Comparison of ENCODE assay signal across 1 cellular context in the genomic region with DNA sequence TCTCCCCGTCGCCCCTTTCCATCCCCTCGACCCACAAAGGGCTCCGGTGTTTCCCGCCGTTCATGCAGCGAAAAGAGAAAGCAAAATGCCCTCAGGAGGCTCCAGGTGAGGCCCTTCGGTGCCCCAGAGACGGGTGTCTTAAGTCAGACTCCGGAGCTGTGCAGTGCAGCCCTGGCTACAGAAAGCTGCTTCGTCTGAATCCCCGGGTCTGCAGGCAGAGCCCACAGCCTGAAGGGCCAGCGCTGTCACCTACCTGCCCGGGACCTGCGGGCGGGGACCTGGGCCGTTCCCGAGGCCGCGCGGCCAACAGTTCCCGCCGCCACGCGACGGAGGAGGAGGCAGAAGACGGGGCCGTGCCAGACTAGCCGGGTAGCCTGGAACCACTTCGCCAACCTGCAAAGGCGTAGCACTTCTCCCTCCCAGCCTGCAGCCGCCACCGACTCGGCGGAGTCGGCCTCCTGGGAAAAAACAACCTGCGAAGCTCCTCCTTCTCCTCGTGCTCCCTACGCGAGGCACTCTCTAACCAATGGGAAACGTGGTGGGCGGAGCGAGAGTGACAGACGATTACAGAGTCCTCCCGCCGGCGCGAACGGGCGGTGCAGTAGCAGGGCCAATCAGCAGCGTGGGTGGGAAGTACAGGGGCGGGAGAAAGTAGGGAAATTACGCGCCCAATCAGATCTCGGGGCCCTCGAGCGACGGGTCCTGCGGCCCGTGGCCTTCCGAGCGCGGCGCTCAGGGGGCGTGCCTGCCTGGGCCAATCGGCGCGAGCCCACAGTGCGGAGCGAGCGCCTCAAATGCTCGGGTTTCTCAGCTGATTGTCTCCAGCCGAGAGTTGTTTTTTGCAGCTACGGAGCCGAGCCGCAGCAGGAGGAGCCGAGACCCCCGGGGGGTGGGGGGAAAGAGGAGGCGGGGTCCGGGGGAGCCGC.
TF ChIP-seq lines count a peak whose summit lies in the region.

A gene with protein sequence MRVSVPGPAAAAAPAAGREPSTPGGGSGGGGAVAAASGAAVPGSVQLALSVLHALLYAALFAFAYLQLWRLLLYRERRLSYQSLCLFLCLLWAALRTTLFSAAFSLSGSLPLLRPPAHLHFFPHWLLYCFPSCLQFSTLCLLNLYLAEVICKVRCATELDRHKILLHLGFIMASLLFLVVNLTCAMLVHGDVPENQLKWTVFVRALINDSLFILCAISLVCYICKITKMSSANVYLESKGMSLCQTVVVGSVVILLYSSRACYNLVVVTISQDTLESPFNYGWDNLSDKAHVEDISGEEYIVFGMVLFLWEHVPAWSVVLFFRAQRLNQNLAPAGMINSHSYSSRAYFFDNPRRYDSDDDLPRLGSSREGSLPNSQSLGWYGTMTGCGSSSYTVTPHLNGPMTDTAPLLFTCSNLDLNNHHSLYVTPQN (plus strand): TSS at position 774 of the 926 bp plus-strand sequence. CDS start 312 bp downstream, outside the sequence.
A gene with protein sequence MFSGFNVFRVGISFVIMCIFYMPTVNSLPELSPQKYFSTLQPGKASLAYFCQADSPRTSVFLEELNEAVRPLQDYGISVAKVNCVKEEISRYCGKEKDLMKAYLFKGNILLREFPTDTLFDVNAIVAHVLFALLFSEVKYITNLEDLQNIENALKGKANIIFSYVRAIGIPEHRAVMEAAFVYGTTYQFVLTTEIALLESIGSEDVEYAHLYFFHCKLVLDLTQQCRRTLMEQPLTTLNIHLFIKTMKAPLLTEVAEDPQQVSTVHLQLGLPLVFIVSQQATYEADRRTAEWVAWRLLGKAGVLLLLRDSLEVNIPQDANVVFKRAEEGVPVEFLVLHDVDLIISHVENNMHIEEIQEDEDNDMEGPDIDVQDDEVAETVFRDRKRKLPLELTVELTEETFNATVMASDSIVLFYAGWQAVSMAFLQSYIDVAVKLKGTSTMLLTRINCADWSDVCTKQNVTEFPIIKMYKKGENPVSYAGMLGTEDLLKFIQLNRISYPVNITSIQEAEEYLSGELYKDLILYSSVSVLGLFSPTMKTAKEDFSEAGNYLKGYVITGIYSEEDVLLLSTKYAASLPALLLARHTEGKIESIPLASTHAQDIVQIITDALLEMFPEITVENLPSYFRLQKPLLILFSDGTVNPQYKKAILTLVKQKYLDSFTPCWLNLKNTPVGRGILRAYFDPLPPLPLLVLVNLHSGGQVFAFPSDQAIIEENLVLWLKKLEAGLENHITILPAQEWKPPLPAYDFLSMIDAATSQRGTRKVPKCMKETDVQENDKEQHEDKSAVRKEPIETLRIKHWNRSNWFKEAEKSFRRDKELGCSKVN (minus strand): TSS at position 443 of the 926 bp plus-strand sequence. CDS start 8,948 bp downstream, outside the sequence.

TF ChIP-seq in WTC11, 78 proteins besides CTCF, POLR2A, EP300 and RAD21 (continued from another document and continues in another):
- TF ChIP-seq, protein P1, sequence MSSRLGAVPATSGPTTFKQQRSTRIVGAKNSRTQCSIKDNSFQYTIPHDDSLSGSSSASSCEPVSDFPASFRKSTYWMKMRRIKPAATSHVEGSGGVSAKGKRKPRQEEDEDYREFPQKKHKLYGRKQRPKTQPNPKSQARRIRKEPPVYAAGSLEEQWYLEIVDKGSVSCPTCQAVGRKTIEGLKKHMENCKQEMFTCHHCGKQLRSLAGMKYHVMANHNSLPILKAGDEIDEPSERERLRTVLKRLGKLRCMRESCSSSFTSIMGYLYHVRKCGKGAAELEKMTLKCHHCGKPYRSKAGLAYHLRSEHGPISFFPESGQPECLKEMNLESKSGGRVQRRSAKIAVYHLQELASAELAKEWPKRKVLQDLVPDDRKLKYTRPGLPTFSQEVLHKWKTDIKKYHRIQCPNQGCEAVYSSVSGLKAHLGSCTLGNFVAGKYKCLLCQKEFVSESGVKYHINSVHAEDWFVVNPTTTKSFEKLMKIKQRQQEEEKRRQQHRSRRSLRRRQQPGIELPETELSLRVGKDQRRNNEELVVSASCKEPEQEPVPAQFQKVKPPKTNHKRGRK (CRISPR knock-in tag; IDR thresholded peaks at IDR 0.05; ENCODE audit: borderline replicate concordance): no peak
- TF ChIP-seq, protein P2, sequence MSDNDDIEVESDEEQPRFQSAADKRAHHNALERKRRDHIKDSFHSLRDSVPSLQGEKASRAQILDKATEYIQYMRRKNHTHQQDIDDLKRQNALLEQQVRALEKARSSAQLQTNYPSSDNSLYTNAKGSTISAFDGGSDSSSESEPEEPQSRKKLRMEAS (CRISPR knock-in tag; IDR thresholded peaks at IDR 0.05): peak; percentile 87; the same call in 1 of the 2 replicates
- TF ChIP-seq GTF2I (CRISPR knock-in tag; conservative IDR thresholded peaks at IDR 0.05) (no peak), HMGA2 (CRISPR knock-in tag; IDR thresholded peaks at IDR 0.05) (no peak), SMAD3 (CRISPR knock-in tag; IDR thresholded peaks at IDR 0.05; ENCODE audit: borderline replicate concordance) (peak; percentile 83), CREM (CRISPR knock-in tag; IDR thresholded peaks at IDR 0.05) (peak; percentile 77; the same call in 1 of the 2 replicates), TP53 (CRISPR knock-in tag; IDR thresholded peaks at IDR 0.05) (no peak), JAZF1 (CRISPR knock-in tag; IDR thresholded peaks at IDR 0.05) (no peak), MXD4 (CRISPR knock-in tag; IDR thresholded peaks at IDR 0.05; ENCODE audit: borderline replicate concordance) (no peak), IRF2 (CRISPR knock-in tag; IDR thresholded peaks at IDR 0.05; ENCODE audit: borderline replicate concordance, low read depth) (no peak), SP1 (CRISPR knock-in tag; conservative IDR thresholded peaks at IDR 0.05) (peak; percentile 68; the same call in 1 of the 2 replicates), ZNF263 (CRISPR knock-in tag; IDR thresholded peaks at IDR 0.05; ENCODE audit: low read depth) (no peak; the same call in 1 of the 2 replicates), ZNF396 (CRISPR knock-in tag; IDR thresholded peaks at IDR 0.05; ENCODE audit: borderline replicate concordance) (no peak), GABPB1 (CRISPR knock-in tag; IDR thresholded peaks at IDR 0.05) (0 out of 2 replicates have a peak, but pooled peaks have one; percentile 50), TEAD1 (CRISPR knock-in tag; IDR thresholded peaks at IDR 0.05) (no peak), ZNF138 (CRISPR knock-in tag; conservative IDR thresholded peaks at IDR 0.05) (no peak), ETV6 (CRISPR knock-in tag; IDR thresholded peaks at IDR 0.05) (peak; percentile 67; the same call in 1 of the 2 replicates), FOXK1 (CRISPR knock-in tag; IDR thresholded peaks at IDR 0.05) (no peak; the same call in 1 of the 2 replicates), ZNF121 (CRISPR knock-in tag; IDR thresholded peaks at IDR 0.05) (no peak)
- TF ChIP-seq, protein P3, sequence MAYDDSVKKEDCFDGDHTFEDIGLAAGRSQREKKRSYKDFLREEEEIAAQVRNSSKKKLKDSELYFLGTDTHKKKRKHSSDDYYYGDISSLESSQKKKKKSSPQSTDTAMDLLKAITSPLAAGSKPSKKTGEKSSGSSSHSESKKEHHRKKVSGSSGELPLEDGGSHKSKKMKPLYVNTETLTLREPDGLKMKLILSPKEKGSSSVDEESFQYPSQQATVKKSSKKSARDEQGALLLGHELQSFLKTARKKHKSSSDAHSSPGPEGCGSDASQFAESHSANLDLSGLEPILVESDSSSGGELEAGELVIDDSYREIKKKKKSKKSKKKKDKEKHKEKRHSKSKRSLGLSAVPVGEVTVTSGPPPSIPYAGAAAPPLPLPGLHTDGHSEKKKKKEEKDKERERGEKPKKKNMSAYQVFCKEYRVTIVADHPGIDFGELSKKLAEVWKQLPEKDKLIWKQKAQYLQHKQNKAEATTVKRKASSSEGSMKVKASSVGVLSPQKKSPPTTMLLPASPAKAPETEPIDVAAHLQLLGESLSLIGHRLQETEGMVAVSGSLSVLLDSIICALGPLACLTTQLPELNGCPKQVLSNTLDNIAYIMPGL (CRISPR knock-in tag; IDR thresholded peaks at IDR 0.05): 0 out of 2 replicates have a peak, but pooled peaks have one; percentile 38
- TF ChIP-seq, protein P4, sequence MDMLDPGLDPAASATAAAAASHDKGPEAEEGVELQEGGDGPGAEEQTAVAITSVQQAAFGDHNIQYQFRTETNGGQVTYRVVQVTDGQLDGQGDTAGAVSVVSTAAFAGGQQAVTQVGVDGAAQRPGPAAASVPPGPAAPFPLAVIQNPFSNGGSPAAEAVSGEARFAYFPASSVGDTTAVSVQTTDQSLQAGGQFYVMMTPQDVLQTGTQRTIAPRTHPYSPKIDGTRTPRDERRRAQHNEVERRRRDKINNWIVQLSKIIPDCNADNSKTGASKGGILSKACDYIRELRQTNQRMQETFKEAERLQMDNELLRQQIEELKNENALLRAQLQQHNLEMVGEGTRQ (CRISPR knock-in tag; IDR thresholded peaks at IDR 0.05): peak; percentile 62
- TF ChIP-seq, protein P5, sequence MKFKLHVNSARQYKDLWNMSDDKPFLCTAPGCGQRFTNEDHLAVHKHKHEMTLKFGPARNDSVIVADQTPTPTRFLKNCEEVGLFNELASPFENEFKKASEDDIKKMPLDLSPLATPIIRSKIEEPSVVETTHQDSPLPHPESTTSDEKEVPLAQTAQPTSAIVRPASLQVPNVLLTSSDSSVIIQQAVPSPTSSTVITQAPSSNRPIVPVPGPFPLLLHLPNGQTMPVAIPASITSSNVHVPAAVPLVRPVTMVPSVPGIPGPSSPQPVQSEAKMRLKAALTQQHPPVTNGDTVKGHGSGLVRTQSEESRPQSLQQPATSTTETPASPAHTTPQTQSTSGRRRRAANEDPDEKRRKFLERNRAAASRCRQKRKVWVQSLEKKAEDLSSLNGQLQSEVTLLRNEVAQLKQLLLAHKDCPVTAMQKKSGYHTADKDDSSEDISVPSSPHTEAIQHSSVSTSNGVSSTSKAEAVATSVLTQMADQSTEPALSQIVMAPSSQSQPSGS (CRISPR knock-in tag; IDR thresholded peaks at IDR 0.05; ENCODE audit: borderline replicate concordance, low read depth): no peak
- TF ChIP-seq, protein P6, sequence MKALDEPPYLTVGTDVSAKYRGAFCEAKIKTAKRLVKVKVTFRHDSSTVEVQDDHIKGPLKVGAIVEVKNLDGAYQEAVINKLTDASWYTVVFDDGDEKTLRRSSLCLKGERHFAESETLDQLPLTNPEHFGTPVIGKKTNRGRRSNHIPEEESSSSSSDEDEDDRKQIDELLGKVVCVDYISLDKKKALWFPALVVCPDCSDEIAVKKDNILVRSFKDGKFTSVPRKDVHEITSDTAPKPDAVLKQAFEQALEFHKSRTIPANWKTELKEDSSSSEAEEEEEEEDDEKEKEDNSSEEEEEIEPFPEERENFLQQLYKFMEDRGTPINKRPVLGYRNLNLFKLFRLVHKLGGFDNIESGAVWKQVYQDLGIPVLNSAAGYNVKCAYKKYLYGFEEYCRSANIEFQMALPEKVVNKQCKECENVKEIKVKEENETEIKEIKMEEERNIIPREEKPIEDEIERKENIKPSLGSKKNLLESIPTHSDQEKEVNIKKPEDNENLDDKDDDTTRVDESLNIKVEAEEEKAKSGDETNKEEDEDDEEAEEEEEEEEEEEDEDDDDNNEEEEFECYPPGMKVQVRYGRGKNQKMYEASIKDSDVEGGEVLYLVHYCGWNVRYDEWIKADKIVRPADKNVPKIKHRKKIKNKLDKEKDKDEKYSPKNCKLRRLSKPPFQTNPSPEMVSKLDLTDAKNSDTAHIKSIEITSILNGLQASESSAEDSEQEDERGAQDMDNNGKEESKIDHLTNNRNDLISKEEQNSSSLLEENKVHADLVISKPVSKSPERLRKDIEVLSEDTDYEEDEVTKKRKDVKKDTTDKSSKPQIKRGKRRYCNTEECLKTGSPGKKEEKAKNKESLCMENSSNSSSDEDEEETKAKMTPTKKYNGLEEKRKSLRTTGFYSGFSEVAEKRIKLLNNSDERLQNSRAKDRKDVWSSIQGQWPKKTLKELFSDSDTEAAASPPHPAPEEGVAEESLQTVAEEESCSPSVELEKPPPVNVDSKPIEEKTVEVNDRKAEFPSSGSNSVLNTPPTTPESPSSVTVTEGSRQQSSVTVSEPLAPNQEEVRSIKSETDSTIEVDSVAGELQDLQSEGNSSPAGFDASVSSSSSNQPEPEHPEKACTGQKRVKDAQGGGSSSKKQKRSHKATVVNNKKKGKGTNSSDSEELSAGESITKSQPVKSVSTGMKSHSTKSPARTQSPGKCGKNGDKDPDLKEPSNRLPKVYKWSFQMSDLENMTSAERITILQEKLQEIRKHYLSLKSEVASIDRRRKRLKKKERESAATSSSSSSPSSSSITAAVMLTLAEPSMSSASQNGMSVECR (CRISPR knock-in tag; IDR thresholded peaks at IDR 0.05; ENCODE audit: borderline replicate concordance): peak; percentile 58; the same call in 1 of the 2 replicates
- TF ChIP-seq, protein P7, sequence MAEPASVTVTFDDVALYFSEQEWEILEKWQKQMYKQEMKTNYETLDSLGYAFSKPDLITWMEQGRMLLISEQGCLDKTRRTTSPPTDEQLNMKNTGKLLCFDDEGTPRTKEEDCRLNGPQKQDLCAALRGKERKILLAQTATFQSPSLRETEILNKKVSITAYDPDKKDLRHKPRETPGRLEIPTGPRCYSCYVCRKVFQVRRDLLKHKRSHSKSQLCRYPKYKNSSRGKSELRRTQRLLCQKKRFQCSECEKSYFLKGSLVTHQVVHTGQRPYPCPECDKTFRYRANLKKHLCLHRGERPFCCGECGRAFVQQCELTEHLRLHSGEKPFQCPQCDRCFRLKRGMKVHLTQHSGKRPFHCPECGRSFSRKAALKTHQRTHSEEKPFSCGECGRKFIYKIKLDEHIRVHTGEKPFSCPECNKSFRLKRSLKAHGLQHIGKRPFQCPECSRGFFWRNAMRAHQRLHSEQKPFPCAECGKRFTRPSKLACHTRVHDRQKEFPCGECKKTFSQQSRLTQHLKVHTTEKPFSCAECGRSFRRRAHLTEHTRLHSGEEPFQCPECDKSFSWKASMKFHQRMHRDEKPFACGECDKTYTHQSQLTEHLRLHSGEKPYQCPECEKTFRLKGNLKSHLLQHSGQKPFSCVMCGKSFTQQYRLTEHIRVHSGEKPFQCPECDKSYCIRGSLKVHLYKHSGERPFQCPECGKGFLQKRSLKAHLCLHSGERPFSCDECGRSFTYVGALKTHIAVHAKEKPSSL (CRISPR knock-in tag; conservative IDR thresholded peaks at IDR 0.05): no peak
- TF ChIP-seq, protein P8, sequence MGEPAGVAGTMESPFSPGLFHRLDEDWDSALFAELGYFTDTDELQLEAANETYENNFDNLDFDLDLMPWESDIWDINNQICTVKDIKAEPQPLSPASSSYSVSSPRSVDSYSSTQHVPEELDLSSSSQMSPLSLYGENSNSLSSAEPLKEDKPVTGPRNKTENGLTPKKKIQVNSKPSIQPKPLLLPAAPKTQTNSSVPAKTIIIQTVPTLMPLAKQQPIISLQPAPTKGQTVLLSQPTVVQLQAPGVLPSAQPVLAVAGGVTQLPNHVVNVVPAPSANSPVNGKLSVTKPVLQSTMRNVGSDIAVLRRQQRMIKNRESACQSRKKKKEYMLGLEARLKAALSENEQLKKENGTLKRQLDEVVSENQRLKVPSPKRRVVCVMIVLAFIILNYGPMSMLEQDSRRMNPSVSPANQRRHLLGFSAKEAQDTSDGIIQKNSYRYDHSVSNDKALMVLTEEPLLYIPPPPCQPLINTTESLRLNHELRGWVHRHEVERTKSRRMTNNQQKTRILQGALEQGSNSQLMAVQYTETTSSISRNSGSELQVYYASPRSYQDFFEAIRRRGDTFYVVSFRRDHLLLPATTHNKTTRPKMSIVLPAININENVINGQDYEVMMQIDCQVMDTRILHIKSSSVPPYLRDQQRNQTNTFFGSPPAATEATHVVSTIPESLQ (CRISPR knock-in tag; IDR thresholded peaks at IDR 0.05): no peak
- TF ChIP-seq, protein P9, sequence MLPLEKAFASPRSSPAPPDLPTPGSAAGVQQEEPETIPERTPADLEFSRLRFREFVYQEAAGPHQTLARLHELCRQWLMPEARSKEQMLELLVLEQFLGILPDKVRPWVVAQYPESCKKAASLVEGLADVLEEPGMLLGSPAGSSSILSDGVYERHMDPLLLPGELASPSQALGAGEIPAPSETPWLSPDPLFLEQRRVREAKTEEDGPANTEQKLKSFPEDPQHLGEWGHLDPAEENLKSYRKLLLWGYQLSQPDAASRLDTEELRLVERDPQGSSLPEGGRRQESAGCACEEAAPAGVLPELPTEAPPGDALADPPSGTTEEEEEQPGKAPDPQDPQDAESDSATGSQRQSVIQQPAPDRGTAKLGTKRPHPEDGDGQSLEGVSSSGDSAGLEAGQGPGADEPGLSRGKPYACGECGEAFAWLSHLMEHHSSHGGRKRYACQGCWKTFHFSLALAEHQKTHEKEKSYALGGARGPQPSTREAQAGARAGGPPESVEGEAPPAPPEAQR (CRISPR knock-in tag; IDR thresholded peaks at IDR 0.05): no peak
